Comparison of ENCODE assay signal across 9 cellular contexts in genomic region chr3:59386165-59386564, GRCh38.
DNase-seq lines count a peak whose midpoint lies in the region; ATAC-seq and TF ChIP-seq lines count a peak whose summit lies in the region.
"Had no signal": no experiment of that assay in that cellular context is flagged by ENCODE, and none has a peak within 500 bp of the region (broad histone marks: within the 10 kb centered on the region; RNA-seq: fewer than 3 reads in every experiment).

No MANE protein-coding gene starts in this region.

- H3K4me3 ChIP-seq in naive thymus-derived CD4-positive, alpha-beta T cell (ENCODE audit: low read length), result no peak overlapping the region
- no peak overlapping the region for H3K4me3 ChIP-seq in tibial artery
- H3K4me3 ChIP-seq in coronary artery, result no peak overlapping the region
- H3K4me3 ChIP-seq: SJCRH30 had no signal

- H3K36me3 Mint-ChIP-seq in naive thymus-derived CD4-positive, alpha-beta T cell, result peaks cover 0 to 16% (median 0%) of the 10 kb centered on the region in 5 donors

- intact Hi-C loops in naive thymus-derived CD4-positive, alpha-beta T cell (cut with micrococcal nuclease), result loop anchor here (1.0 to 10.0 kb wide), 5 partner anchors 41 to 1869 kb away; partner anchors contain the start of gene FHIT (in 1 of the 2)
- intact Hi-C loops in tibial artery (cut with DNase I; ENCODE audit: low total_unique reads), result no loop called here

- DNase-seq in M059J (ENCODE audit: low read depth), result peak; percentile 50
- DNase-seq in naive thymus-derived CD4-positive, alpha-beta T cell, result no peak
- DNase-seq in tibial artery, result no peak
- DNase-seq in NCI-H226, result no peak
- DNase-seq in coronary artery (ENCODE audit: low spot score), result no peak
- DNase-seq: kidney, SJCRH30 had no signal

- H3K27ac Mint-ChIP-seq in naive thymus-derived CD4-positive, alpha-beta T cell, result peak overlapping the region in 1 of 9 donors; percentile 88

- H3K27me3 ChIP-seq in naive thymus-derived CD4-positive, alpha-beta T cell (ENCODE audit: control insufficient read depth in 2 of 2, insufficient read depth in 2 of 2, low read length in 2 of 2), result no peaks in the 10 kb centered on the region
- H3K27me3 ChIP-seq in tibial artery, result no peaks in the 10 kb centered on the region
- H3K27me3 ChIP-seq: SJCRH30 had no signal

- peaks cover 0 to 12% (median 0%) of the 10 kb centered on the region in 11 donors for H3K9me3 Mint-ChIP-seq in naive thymus-derived CD4-positive, alpha-beta T cell

- H3K27ac ChIP-seq in naive thymus-derived CD4-positive, alpha-beta T cell (ENCODE audit: low read depth, low read length), result no peak overlapping the region
- H3K27ac ChIP-seq in tibial artery, result no peak overlapping the region
- no peak overlapping the region for H3K27ac ChIP-seq in coronary artery
- H3K27ac ChIP-seq: SJCRH30 had no signal

- peaks cover 3 to 80% (median 38%) of the 10 kb centered on the region in 7 donors for H3K4me1 Mint-ChIP-seq in naive thymus-derived CD4-positive, alpha-beta T cell

- CTCF ChIA-PET in naive thymus-derived CD4-positive, alpha-beta T cell (lab: Charles Lee), result interaction anchor here (0.9 kb wide), 1 partner anchor 58 kb away, joined by 3 read pairs; no protein-coding TSS in a partner anchor

- no peaks in the 10 kb centered on the region for H3K27me3 Mint-ChIP-seq in naive thymus-derived CD4-positive, alpha-beta T cell

- POLR2A ChIA-PET in naive thymus-derived CD4-positive, alpha-beta T cell (lab: Charles Lee), result interaction anchor here (0.6 kb wide), 1 partner anchor 16 kb away, joined by 4 read pairs; no protein-coding TSS in a partner anchor

- peak; percentile 62 for ATAC-seq in GM19023 (IDR thresholded peaks at IDR 0.05; ENCODE audit: unreplicated experiment)
- ATAC-seq in HG02571 (IDR thresholded peaks at IDR 0.05; ENCODE audit: unreplicated experiment), result peak; percentile 70
- ATAC-seq in naive thymus-derived CD4-positive, alpha-beta T cell, result peak; percentile 60

- H3K9me3 ChIP-seq in naive thymus-derived CD4-positive, alpha-beta T cell (ENCODE audit: control insufficient read depth in 2 of 3, low read length in 3 of 3), result no peaks in the 10 kb centered on the region
- H3K9me3 ChIP-seq in tibial artery, result no peaks in the 10 kb centered on the region
- H3K9me3 ChIP-seq: SJCRH30 had no signal

- peak overlapping the region in 2 of 10 donors; percentile 4 to 58 for H3K4me3 Mint-ChIP-seq in naive thymus-derived CD4-positive, alpha-beta T cell

- no peaks in the 10 kb centered on the region for H3K36me3 ChIP-seq in naive thymus-derived CD4-positive, alpha-beta T cell (ENCODE audit: control insufficient read depth in 2 of 3, insufficient read depth in 3 of 3, low read length in 3 of 3)
- no peaks in the 10 kb centered on the region for H3K36me3 ChIP-seq in tibial artery
- H3K36me3 ChIP-seq: SJCRH30 had no signal

- H3K4me1 ChIP-seq in naive thymus-derived CD4-positive, alpha-beta T cell (ENCODE audit: control insufficient read depth in 2 of 2, insufficient read depth in 2 of 2, low read length in 2 of 2), result no peaks in the 10 kb centered on the region
- H3K4me1 ChIP-seq in tibial artery, result no peaks in the 10 kb centered on the region
- H3K4me1 ChIP-seq: SJCRH30 had no signal

- TF ChIP-seq CTCF in tibial artery (IDR thresholded peaks at IDR 0.05), result no peak
- TF ChIP-seq CTCF in coronary artery (IDR thresholded peaks at IDR 0.05), result no peak
